In genomic region chr17:48997103-48997826, GRCh38 we compare ENCODE assay signal across 8 cellular contexts.
DNase-seq lines count a peak whose midpoint lies in the region; ATAC-seq and TF ChIP-seq lines count a peak whose summit lies in the region.

TSS of gene IGF2BP1 (plus strand) at chr17:48997385. CDS start at chr17:48997746, 361 bp downstream.

- H3K27ac Mint-ChIP-seq in memory B cell = peak within 1 kb of the TSS; percentile 46

- peaks cover 1% of the 10 kb centered on the region for H3K9me3 Mint-ChIP-seq in memory B cell

- POLR2A ChIA-PET in GM10248 (lab: Yijun Ruan, JAX) = no interaction called here

- H3K4me3 Mint-ChIP-seq in memory B cell = peak within 1 kb of the TSS; percentile 68

- ATAC-seq in memory B cell (ENCODE audit: low read depth) (no peak), HG03460 (IDR thresholded peaks at IDR 0.05; ENCODE audit: unreplicated experiment) (no peak), GM21515 (IDR thresholded peaks at IDR 0.05; ENCODE audit: unreplicated experiment) (no peak)

- no peaks in the 10 kb centered on the region for H3K36me3 Mint-ChIP-seq in memory B cell

- peaks cover 12% of the 10 kb centered on the region for H3K4me1 Mint-ChIP-seq in memory B cell

- peaks cover 34% of the 10 kb centered on the region for H3K27me3 Mint-ChIP-seq in memory B cell

- CTCF ChIA-PET in GM10248 (lab: Yijun Ruan, JAX) = interaction anchor here (1.4 kb wide), 1 partner anchor 272 kb away, joined by 4 read pairs; no protein-coding TSS in a partner anchor

- no peak for TF ChIP-seq CTCF in GM10248 (IDR thresholded peaks at IDR 0.05; ENCODE audit: control extremely low read depth, extremely low read depth, low read depth, missing control alignments)

- peak; percentile 49 for DNase-seq in GM10248 (ENCODE audit: extremely low spot score)
- peak; percentile 44 for DNase-seq in NCI-H748 treated with DMSO at 0.1 percent for 48 hours (lab: John Stamatoyannopoulos, UW)
- DNase-seq in astrocyte of the hippocampus (ENCODE audit: low read depth, low spot score) = peak; percentile 78
- peak; percentile 19 to 44 for DNase-seq in memory B cell (ENCODE audit: low spot score in 2 of 2)
- DNase-seq in kidney tubule cell (ENCODE audit: low spot score) = no peak
- no peak for DNase-seq in NCI-H446 (lab: John Stamatoyannopoulos, UW)

Comparison
In these comparisons a context has a peak if more than half of its experiments do, and no peak if none do; other contexts are left out.
1. DNase-seq: peak in GM10248 (single experiment), NCI-H748 treated with DMSO at 0.1 percent for 48 hours (single experiment), astrocyte of the hippocampus (single experiment) and memory B cell (2 of 2); none in kidney tubule cell (single experiment) and NCI-H446 (0 of 2).